Comparison of ENCODE assay signal across 12 cellular contexts in genomic region chr9:97518909-97519307, GRCh38. TPM values are rescaled to one million over a fixed set of nuclear protein-coding genes. Genes with fewer than 3 reads are reported as not detected.
DNase-seq lines count a peak whose midpoint lies in the region; ATAC-seq, FAIRE-seq and TF ChIP-seq lines count a peak whose summit lies in the region.
"Had no signal": no experiment of that assay in that cellular context is flagged by ENCODE, and none has a peak within 500 bp of the region (broad histone marks: within the 10 kb centered on the region; RNA-seq: fewer than 3 reads in every experiment).

No MANE protein-coding gene starts in this region.

- no peaks in the 10 kb centered on the region for H3K36me3 ChIP-seq in endothelial cell of umbilical vein (ENCODE audit: control insufficient read depth in 2 of 2, extremely low read depth in 1 of 2, insufficient read depth in 2 of 2, low read length in 2 of 2)
- no peaks in the 10 kb centered on the region for H3K36me3 ChIP-seq in prostate gland
- H3K36me3 ChIP-seq in GM23338 (ENCODE audit: insufficient read depth), result no peaks in the 10 kb centered on the region

- POLR2A ChIA-PET in endothelial cell of umbilical vein (lab: Charles Lee), result no interaction called here

- TF ChIP-seq CTCF in endothelial cell of umbilical vein (IDR thresholded peaks at IDR 0.05; ENCODE audit: extremely low read depth in 1 of 2, insufficient read depth in 1 of 2, low read depth in 1 of 2, low read length in 2 of 2) (no peak), prostate gland (IDR thresholded peaks at IDR 0.05) (no peak), GM23338 (conservative IDR thresholded peaks at IDR 0.05; ENCODE audit: low read depth in 2 of 2) (no peak), GM13977 (IDR thresholded peaks at IDR 0.05; ENCODE audit: extremely low read depth, insufficient read depth, missing control alignments) (no peak)

- FAIRE-seq in endothelial cell of umbilical vein (lab: Jason Lieb, UNC), result peak; percentile 98
- FAIRE-seq: colon, GM12892 had no signal

- no peak for ATAC-seq in HG03135 (IDR thresholded peaks at IDR 0.05; ENCODE audit: unreplicated experiment)
- no peak for ATAC-seq in GM23338
- no peak for ATAC-seq in GM18520 (IDR thresholded peaks at IDR 0.05; ENCODE audit: unreplicated experiment)

- peak overlapping the region; percentile 92 for H2AFZ ChIP-seq in endothelial cell of umbilical vein (ENCODE audit: low read depth, low read length)
- H2AFZ ChIP-seq in GM23338, result no peak overlapping the region

- H3K4me3 Mint-ChIP-seq in GM23338, result no peak overlapping the region

- H3F3A ChIP-seq in GM23338 (replicated peaks; ENCODE audit: low read depth), result no peaks in the 10 kb centered on the region

- in situ Hi-C loops in GM13977 (cut with MboI; ENCODE audit: low pct_unique_long_range_greater_than_20kb, low sequenced_read_pairs, unreplicated experiment), result no loop called here

- peaks cover 20% of the 10 kb centered on the region for H3K4me1 ChIP-seq in endothelial cell of umbilical vein (ENCODE audit: control insufficient read depth, extremely low read depth, insufficient read depth, low read length)
- peaks cover 6% of the 10 kb centered on the region for H3K4me1 ChIP-seq in prostate gland (replicated peaks)
- no peaks in the 10 kb centered on the region for H3K4me1 ChIP-seq in GM23338 (ENCODE audit: insufficient read depth)

- no peaks in the 10 kb centered on the region for H3K9me1 ChIP-seq in endothelial cell of umbilical vein (replicated peaks; ENCODE audit: control insufficient read depth, extremely low read depth, insufficient read depth, low read length)

- H3K9ac ChIP-seq in endothelial cell of umbilical vein (replicated peaks; ENCODE audit: extremely low read depth, insufficient read depth, low read length), result peak overlapping the region; percentile 79

- no peaks in the 10 kb centered on the region for H3K79me2 ChIP-seq in endothelial cell of umbilical vein (ENCODE audit: control insufficient read depth, insufficient read depth, low read length)
- H3K79me2 ChIP-seq in GM23338 (replicated peaks; ENCODE audit: insufficient read depth), result no peaks in the 10 kb centered on the region

- no peak overlapping the region for H3K27ac Mint-ChIP-seq in GM23338

- H3K9me3 ChIP-seq in endothelial cell of umbilical vein (replicated peaks; ENCODE audit: control insufficient read depth, insufficient read depth, low read length), result no peaks in the 10 kb centered on the region
- H3K9me3 ChIP-seq in prostate gland, result no peaks in the 10 kb centered on the region

- peak; percentile 63 for DNase-seq in DMS79 treated with DMSO at 0.1 percent for 48 hours (lab: John Stamatoyannopoulos, UW)
- peak; percentile 23 for DNase-seq in NCI-H1436 treated with DMSO at 0.1 percent for 48 hours (lab: John Stamatoyannopoulos, UW)
- peak; percentile 97 for DNase-seq in endothelial cell of umbilical vein (ENCODE audit: low read depth, low spot score)
- DNase-seq in prostate gland (ENCODE audit: low spot score), result peak; percentile 80
- no peak for DNase-seq in GM23338 (ENCODE audit: low spot score)
- DNase-seq in GM13977 (ENCODE audit: low spot score), result no peak
- DNase-seq: occipital lobe, trophoblast cell had no signal

- no peaks in the 10 kb centered on the region for H3K27me3 ChIP-seq in endothelial cell of umbilical vein (ENCODE audit: control insufficient read depth in 2 of 2, insufficient read depth in 2 of 2, low read length in 2 of 2)
- H3K27me3 ChIP-seq in prostate gland (replicated peaks; ENCODE audit: insufficient read depth), result no peaks in the 10 kb centered on the region
- no peaks in the 10 kb centered on the region for H3K27me3 ChIP-seq in GM23338 (ENCODE audit: insufficient read depth)

- BruUV-seq in endothelial cell of umbilical vein (replicated peaks; lab: Mats Ljungman, UMichigan), result no TSS peak

- H3K4me1 Mint-ChIP-seq in GM23338, result peaks cover 12% of the 10 kb centered on the region

- H3K36me3 Mint-ChIP-seq in GM23338 (ENCODE audit: low read depth), result no peaks in the 10 kb centered on the region

- CTCF ChIA-PET in endothelial cell of umbilical vein (lab: Charles Lee), result interaction anchor here (0.7 to 2.1 kb wide), 7 partner anchors 14 to 97 kb away, joined by 3 to 21 read pairs (median 5); partner anchors contain the start of gene TMOD1

- no peaks in the 10 kb centered on the region; the same call in 1 of the 3 replicates for H3K9me3 Mint-ChIP-seq in GM23338

- peak; percentile 23 for TF ChIP-seq POLR2A in endothelial cell of umbilical vein (IDR thresholded peaks at IDR 0.05; ENCODE audit: low read depth, low read length)
- TF ChIP-seq POLR2A in prostate gland (IDR thresholded peaks at IDR 0.05), result no peak

- H4K20me1 ChIP-seq in endothelial cell of umbilical vein (replicated peaks; ENCODE audit: control insufficient read depth, extremely low read depth, insufficient read depth, low read length) (no peaks in the 10 kb centered on the region), GM23338 (replicated peaks; ENCODE audit: insufficient read depth) (no peaks in the 10 kb centered on the region)

- intact Hi-C loops in endothelial cell of umbilical vein (cut with micrococcal nuclease), result loop anchor here (1.0 kb wide), 1 partner anchor 45 kb away; no protein-coding TSS in a partner anchor
- intact Hi-C loops in prostate gland (cut with DNase I), result loop anchor here (5.0 kb wide), 1 partner anchor 38 kb away; no protein-coding TSS in a partner anchor

- H3K27me3 Mint-ChIP-seq in GM23338 (ENCODE audit: insufficient read depth, low read depth, poor library complexity), result peaks cover 17% of the 10 kb centered on the region

- H3K4me3 ChIP-seq in endothelial cell of umbilical vein (replicated peaks in 1 of 3; ENCODE audit: insufficient read depth in 1 of 3, low read depth in 1 of 3, low read length in 3 of 3) (peak overlapping the region in 1 of 3 experiments; percentile 25), prostate gland (no peak overlapping the region), GM23338 (no peak overlapping the region)

- dilution Hi-C loops in endothelial cell of umbilical vein (cut with MboI; ENCODE audit: extremely low pct_ligation_motif_present, low sequenced_read_pairs), result no loop called here

- H3K27ac ChIP-seq in endothelial cell of umbilical vein (ENCODE audit: insufficient read depth, low read depth, low read length) (peak overlapping the region; percentile 78), prostate gland (peak overlapping the region; percentile 47 to 68), GM23338 (ENCODE audit: low read depth) (no peak overlapping the region)

- H3K4me2 ChIP-seq in endothelial cell of umbilical vein (ENCODE audit: insufficient read depth, low read length) (peak overlapping the region; percentile 66), GM23338 (no peak overlapping the region)

- no peaks in the 10 kb centered on the region for H3K9me2 ChIP-seq in GM23338 (ENCODE audit: insufficient read depth)

- WGBS in prostate gland, result 2% methylated on average over 6 of the region's 6 CpGs

TF ChIP-seq in endothelial cell of umbilical vein, 7 proteins besides CTCF, POLR2A, EP300 and RAD21:
- TF ChIP-seq FOS (IDR thresholded peaks at IDR 0.05; ENCODE audit: borderline replicate concordance, insufficient read depth, low read length) (peak; percentile 84), EZH2 (IDR thresholded peaks at IDR 0.05; ENCODE audit: borderline replicate concordance, low read depth, low read length, severe bottlenecking) (no peak), GATA2 (IDR thresholded peaks at IDR 0.05; ENCODE audit: insufficient read depth, insufficient read length, low read depth, low read length) (peak; percentile 27), JUN (IDR thresholded peaks at IDR 0.05; ENCODE audit: borderline replicate concordance, insufficient read depth, insufficient read length, low read depth) (peak; percentile 91), POLR2AphosphoS5 (IDR thresholded peaks at IDR 0.05; ENCODE audit: insufficient read depth, low read depth, low read length) (peak; percentile 71), MYC (IDR thresholded peaks at IDR 0.05; ENCODE audit: low read depth, low read length) (no peak)
- TF ChIP-seq, protein P1, sequence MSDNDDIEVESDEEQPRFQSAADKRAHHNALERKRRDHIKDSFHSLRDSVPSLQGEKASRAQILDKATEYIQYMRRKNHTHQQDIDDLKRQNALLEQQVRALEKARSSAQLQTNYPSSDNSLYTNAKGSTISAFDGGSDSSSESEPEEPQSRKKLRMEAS (IDR thresholded peaks at IDR 0.05; ENCODE audit: insufficient read depth, insufficient read length), result no peak

TF ChIP-seq in GM23338, 12 proteins besides CTCF, POLR2A, EP300 and RAD21 (continues in another document):
- TF ChIP-seq ZNF114 (CRISPR knock-in tag; IDR thresholded peaks at IDR 0.05), result no peak

RNA-seq across cellular contexts. Expression of gene TMOD1, which starts 17.4 kb away (rescaled TPM):
- total RNA-seq in endothelial cell of umbilical vein (0.74 and 1.4 TPM in 2 replicates), prostate gland (1 to 10 TPM; 7.0 to 8.0 TPM)
- polyA plus RNA-seq in endothelial cell of umbilical vein (0.13 and 0.26 TPM in 2 replicates), GM23338 (2016; fragmentation: Nextera tagmentation; extraction: Ambion mirVana) (4.1 and 4.5 TPM in 2 replicates)
- 0.69 and 0.80 TPM in 2 replicates for polyA plus RNA-seq in endothelial cell of umbilical vein (2011; cell fraction: cytosol; rRNA removed)
- polyA plus RNA-seq in endothelial cell of umbilical vein (2011; cell fraction: nucleus; rRNA removed), result 0.87 and 0.99 TPM in 2 replicates
- 1.3 and 2.7 TPM in 2 replicates for polyA plus RNA-seq in endothelial cell of umbilical vein (2012)
- 0.41 and 0.53 TPM in 2 replicates for polyA minus RNA-seq in endothelial cell of umbilical vein
- polyA minus RNA-seq in endothelial cell of umbilical vein (2011; cell fraction: cytosol; rRNA and poly(A)+ RNA removed), result 1.6 TPM
- polyA minus RNA-seq in endothelial cell of umbilical vein (2011; cell fraction: nucleus; rRNA and poly(A)+ RNA removed), result 0.53 and 0.72 TPM in 2 replicates
- 0.43 and 0.69 TPM in 2 replicates for total RNA-seq in GM23338 (2014; rRNA removed; shearing (Covaris generic))

Comparison
In these comparisons a context has a peak if more than half of its experiments do, and no peak if none do; other contexts are left out.
1. DNase-seq: peak in DMS79 treated with DMSO at 0.1 percent for 48 hours (single experiment), NCI-H1436 treated with DMSO at 0.1 percent for 48 hours (single experiment), endothelial cell of umbilical vein (single experiment) and prostate gland (single experiment); none in GM23338 (single experiment) and GM13977 (single experiment).